In the genomic region with DNA sequence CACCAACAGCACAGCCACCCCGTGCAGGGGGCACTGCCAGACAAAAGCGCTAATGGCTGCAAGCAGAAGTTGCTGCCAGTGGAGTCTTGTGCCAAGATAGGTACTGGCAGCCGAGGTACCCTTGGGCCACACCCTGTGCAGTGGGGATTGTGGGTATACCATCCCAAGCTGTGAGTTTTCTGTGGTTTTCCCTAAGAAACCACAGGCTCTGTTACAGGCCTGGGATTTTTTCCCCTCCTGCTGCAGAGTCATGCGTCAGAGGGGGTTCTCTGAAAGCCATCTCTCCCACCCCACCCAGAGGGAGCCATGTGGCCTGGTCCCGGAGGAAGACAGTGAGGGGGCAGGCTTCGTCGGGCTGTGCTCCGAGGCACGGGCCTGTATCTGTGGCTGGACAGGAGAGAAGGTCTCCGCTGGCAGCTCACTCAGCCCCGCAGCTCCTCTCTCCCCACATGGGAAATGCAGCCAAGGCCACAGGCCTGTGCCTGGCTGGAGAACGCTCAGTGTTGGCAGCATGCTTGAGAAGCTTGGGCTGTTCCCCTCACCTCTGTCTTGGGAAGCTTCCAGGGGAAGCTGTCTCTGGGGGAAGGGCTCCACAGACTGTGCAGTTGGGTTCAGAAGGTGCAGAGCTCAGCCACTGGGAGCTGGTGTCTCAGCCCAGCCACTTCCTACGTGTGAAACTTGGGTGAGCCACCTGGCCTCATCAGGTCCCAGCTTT, we compare ENCODE assay signal across 1 cellular context.
TF ChIP-seq lines count a peak whose summit lies in the region.

No MANE protein-coding gene starts in this region.

TF ChIP-seq in HepG2, 621 proteins besides CTCF, POLR2A, EP300 and RAD21 (continued from another document):
- TF ChIP-seq, protein P1, sequence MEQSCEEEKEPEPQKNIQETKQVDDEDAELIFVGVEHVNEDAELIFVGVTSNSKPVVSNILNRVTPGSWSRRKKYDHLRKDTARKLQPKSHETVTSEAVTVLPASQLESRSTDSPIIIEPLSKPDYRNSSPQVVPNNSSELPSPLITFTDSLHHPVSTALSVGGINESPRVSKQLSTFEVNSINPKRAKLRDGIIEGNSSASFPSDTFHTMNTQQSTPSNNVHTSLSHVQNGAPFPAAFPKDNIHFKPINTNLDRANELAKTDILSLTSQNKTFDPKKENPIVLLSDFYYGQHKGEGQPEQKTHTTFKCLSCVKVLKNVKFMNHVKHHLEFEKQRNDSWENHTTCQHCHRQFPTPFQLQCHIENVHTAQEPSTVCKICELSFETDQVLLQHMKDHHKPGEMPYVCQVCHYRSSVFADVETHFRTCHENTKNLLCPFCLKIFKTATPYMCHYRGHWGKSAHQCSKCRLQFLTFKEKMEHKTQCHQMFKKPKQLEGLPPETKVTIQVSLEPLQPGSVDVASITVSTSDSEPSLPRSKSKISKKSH (CRISPR knock-in tag; IDR thresholded peaks at IDR 0.05; ENCODE audit: borderline replicate concordance) = 0 out of 2 replicates have a peak, but pooled peaks have one; percentile 72
- TF ChIP-seq ZNF30 (CRISPR knock-in tag; IDR thresholded peaks at IDR 0.05) = no peak
- TF ChIP-seq, protein P2, sequence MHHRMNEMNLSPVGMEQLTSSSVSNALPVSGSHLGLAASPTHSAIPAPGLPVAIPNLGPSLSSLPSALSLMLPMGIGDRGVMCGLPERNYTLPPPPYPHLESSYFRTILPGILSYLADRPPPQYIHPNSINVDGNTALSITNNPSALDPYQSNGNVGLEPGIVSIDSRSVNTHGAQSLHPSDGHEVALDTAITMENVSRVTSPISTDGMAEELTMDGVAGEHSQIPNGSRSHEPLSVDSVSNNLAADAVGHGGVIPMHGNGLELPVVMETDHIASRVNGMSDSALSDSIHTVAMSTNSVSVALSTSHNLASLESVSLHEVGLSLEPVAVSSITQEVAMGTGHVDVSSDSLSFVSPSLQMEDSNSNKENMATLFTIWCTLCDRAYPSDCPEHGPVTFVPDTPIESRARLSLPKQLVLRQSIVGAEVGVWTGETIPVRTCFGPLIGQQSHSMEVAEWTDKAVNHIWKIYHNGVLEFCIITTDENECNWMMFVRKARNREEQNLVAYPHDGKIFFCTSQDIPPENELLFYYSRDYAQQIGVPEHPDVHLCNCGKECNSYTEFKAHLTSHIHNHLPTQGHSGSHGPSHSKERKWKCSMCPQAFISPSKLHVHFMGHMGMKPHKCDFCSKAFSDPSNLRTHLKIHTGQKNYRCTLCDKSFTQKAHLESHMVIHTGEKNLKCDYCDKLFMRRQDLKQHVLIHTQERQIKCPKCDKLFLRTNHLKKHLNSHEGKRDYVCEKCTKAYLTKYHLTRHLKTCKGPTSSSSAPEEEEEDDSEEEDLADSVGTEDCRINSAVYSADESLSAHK (CRISPR knock-in tag; IDR thresholded peaks at IDR 0.05; ENCODE audit: borderline replicate concordance) = no peak
- TF ChIP-seq, protein P3, sequence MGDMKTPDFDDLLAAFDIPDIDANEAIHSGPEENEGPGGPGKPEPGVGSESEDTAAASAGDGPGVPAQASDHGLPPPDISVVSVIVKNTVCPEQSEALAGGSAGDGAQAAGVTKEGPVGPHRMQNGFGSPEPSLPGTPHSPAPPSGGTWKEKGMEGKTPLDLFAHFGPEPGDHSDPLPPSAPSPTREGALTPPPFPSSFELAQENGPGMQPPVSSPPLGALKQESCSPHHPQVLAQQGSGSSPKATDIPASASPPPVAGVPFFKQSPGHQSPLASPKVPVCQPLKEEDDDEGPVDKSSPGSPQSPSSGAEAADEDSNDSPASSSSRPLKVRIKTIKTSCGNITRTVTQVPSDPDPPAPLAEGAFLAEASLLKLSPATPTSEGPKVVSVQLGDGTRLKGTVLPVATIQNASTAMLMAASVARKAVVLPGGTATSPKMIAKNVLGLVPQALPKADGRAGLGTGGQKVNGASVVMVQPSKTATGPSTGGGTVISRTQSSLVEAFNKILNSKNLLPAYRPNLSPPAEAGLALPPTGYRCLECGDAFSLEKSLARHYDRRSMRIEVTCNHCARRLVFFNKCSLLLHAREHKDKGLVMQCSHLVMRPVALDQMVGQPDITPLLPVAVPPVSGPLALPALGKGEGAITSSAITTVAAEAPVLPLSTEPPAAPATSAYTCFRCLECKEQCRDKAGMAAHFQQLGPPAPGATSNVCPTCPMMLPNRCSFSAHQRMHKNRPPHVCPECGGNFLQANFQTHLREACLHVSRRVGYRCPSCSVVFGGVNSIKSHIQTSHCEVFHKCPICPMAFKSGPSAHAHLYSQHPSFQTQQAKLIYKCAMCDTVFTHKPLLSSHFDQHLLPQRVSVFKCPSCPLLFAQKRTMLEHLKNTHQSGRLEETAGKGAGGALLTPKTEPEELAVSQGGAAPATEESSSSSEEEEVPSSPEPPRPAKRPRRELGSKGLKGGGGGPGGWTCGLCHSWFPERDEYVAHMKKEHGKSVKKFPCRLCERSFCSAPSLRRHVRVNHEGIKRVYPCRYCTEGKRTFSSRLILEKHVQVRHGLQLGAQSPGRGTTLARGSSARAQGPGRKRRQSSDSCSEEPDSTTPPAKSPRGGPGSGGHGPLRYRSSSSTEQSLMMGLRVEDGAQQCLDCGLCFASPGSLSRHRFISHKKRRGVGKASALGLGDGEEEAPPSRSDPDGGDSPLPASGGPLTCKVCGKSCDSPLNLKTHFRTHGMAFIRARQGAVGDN (CRISPR knock-in tag; IDR thresholded peaks at IDR 0.05) = peak; percentile 72
- TF ChIP-seq, protein P4, sequence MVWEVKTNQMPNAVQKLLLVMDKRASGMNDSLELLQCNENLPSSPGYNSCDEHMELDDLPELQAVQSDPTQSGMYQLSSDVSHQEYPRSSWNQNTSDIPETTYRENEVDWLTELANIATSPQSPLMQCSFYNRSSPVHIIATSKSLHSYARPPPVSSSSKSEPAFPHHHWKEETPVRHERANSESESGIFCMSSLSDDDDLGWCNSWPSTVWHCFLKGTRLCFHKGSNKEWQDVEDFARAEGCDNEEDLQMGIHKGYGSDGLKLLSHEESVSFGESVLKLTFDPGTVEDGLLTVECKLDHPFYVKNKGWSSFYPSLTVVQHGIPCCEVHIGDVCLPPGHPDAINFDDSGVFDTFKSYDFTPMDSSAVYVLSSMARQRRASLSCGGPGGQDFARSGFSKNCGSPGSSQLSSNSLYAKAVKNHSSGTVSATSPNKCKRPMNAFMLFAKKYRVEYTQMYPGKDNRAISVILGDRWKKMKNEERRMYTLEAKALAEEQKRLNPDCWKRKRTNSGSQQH (CRISPR knock-in tag; IDR thresholded peaks at IDR 0.05; ENCODE audit: low read depth) = no peak
- TF ChIP-seq TBX2 (CRISPR knock-in tag; IDR thresholded peaks at IDR 0.05; ENCODE audit: borderline replicate concordance) = peak; percentile 65; the same call in 1 of the 2 replicates
- 0 out of 2 replicates have a peak, but pooled peaks have one; percentile 17 for TF ChIP-seq ZNF263 (CRISPR knock-in tag; IDR thresholded peaks at IDR 0.05)
- peak; percentile 38; the same call in 1 of the 2 replicates for TF ChIP-seq ZFY (CRISPR knock-in tag; IDR thresholded peaks at IDR 0.05)
- TF ChIP-seq ZNF3 (CRISPR knock-in tag; IDR thresholded peaks at IDR 0.05) = no peak
TF ChIP-seq in HepG2: peak in this region for 12.
